8 cellular contexts compared by ENCODE assay signal in genomic region chr7:124403112-124403511, GRCh38.
"Had no signal": no experiment of that assay in that cellular context is flagged by ENCODE, and none has a peak within 500 bp of the region (broad histone marks: within the 10 kb centered on the region; RNA-seq: fewer than 3 reads in every experiment).

No MANE protein-coding gene starts in this region.

- H3K4me1 ChIP-seq: HAP-1 had no signal

- H3K9me3 ChIP-seq: HAP-1 had no signal

- H3K9ac ChIP-seq: GM23248 had no signal

- H3K36me3 ChIP-seq: HAP-1 had no signal

- H2AFZ ChIP-seq: GM23248 had no signal

- H3K4me3 Mint-ChIP-seq: HFFc6 had no signal

- H3K27ac ChIP-seq: GM23248, HL-60 had no signal

- ATAC-seq: HCT116 had no signal

- DNase-seq: GM23248, GOT3, H7, HFFc6, IMR-90 had no signal

- H3K4me3 ChIP-seq: GM23248, HAP-1 had no signal

- H3K27ac Mint-ChIP-seq: HFFc6 had no signal
